In the genomic region with DNA sequence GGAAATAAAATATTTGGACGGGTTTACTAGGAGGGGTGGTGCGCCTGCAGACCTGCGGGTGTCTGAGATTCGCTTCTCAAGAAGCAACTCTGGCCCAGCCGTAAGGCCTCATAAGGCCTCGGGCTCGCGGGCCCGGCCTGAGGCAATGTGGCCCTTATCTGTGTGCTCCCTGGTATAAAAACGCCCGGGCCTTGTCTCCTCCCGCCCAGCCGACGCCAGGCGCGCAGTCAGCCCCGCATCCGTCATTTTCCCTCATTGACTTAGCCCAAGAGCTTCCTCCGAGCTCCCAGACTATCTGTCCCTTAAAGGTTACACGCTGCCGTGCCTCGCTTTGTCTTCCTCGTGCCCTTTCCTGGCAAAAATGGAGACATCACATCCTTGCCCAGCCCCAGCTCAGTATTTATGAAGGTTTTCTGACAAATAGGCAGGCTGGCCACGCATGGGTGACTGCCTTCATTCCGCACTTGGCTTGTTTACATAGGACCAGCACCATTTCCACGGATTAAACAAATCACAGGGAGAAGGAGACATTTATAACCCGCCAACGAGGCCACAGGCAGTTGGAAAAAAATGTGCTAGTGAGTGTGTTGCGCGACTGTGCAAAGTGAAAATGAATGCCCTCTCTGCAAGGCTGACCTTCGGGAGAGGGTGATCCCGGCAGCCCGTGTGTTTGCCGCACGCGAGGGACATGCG, we compare ENCODE assay signal across 8 cellular contexts.
DNase-seq lines count a peak whose midpoint lies in the region; ATAC-seq, FAIRE-seq and TF ChIP-seq lines count a peak whose summit lies in the region.
"Had no signal": no experiment of that assay in that cellular context is flagged by ENCODE, and none has a peak within 500 bp of the region (broad histone marks: within the 10 kb centered on the region; RNA-seq: fewer than 3 reads in every experiment).

No MANE protein-coding gene starts in this region.

- H3K9me3 ChIP-seq in ascending aorta = no peaks in the 10 kb centered on the region
- no peaks in the 10 kb centered on the region for H3K9me3 ChIP-seq in kidney (ENCODE audit: control insufficient read depth in 1 of 2, low read length in 2 of 2)

- DNase-seq in HFFc6 = no peak
- no peak for DNase-seq in ascending aorta (ENCODE audit: low spot score in 2 of 2)
- DNase-seq in kidney = no peak
- no peak for DNase-seq in stimulated activated effector memory CD8-positive, alpha-beta T cell treated with anti-CD3 and anti-CD28 coated beads, Interleukin-12 subunit alpha, Interleukin-12 subunit beta, amount 100 ng/mL, for 72 hours (ENCODE audit: low spot score in 2 of 2)
- no peak for DNase-seq in stimulated activated CD8-positive, alpha-beta memory T cell treated with anti-CD3 and anti-CD28 coated beads, Interleukin-4, amount 100 ng/mL, for 48 hours

- no peak for FAIRE-seq in kidney (lab: Jason Lieb, UNC)

- peak overlapping the region in 1 of 2 donors; percentile 15 for H3K9ac ChIP-seq in kidney (ENCODE audit: low read length in 2 of 2)

- H3K27ac ChIP-seq in ascending aorta (no peak overlapping the region), kidney (ENCODE audit: low read depth in 2 of 2, low read length in 2 of 2) (no peak overlapping the region)

- H3K36me3 Mint-ChIP-seq in HFFc6 (ENCODE audit: low read depth) = no peaks in the 10 kb centered on the region; the same call in 1 of the 2 replicates
- no peaks in the 10 kb centered on the region for H3K36me3 Mint-ChIP-seq in stimulated activated effector memory CD8-positive, alpha-beta T cell treated with anti-CD3 and anti-CD28 coated beads, Interleukin-12 subunit alpha, Interleukin-12 subunit beta, amount 100 ng/mL, for 72 hours

- TF ChIP-seq CTCF in HFFc6 (IDR thresholded peaks at IDR 0.05) (no peak), ascending aorta (IDR thresholded peaks at IDR 0.05) (no peak), kidney (IDR thresholded peaks at IDR 0.05; ENCODE audit: borderline replicate concordance, extremely low read depth, insufficient read depth) (no peak)

- H3K4me1 ChIP-seq in ascending aorta = peaks cover 0 to 3% of the 10 kb centered on the region in 2 donors
- peaks cover 4 to 6% of the 10 kb centered on the region in 2 donors for H3K4me1 ChIP-seq in kidney (ENCODE audit: control insufficient read depth in 1 of 2, insufficient read depth in 1 of 2, low read depth in 1 of 2, low read length in 2 of 2)

- ATAC-seq in stimulated activated effector memory CD8-positive, alpha-beta T cell treated with anti-CD3 and anti-CD28 coated beads, Interleukin-12 subunit alpha, Interleukin-12 subunit beta, amount 100 ng/mL, for 72 hours = no peak
- ATAC-seq in GM18498 (IDR thresholded peaks at IDR 0.05; ENCODE audit: unreplicated experiment) (no peak), HG03159 (IDR thresholded peaks at IDR 0.05; ENCODE audit: unreplicated experiment) (no peak)
- ATAC-seq: HCT116 had no signal

- no peaks in the 10 kb centered on the region for H3K9me3 Mint-ChIP-seq in HFFc6
- no peaks in the 10 kb centered on the region for H3K9me3 Mint-ChIP-seq in stimulated activated effector memory CD8-positive, alpha-beta T cell treated with anti-CD3 and anti-CD28 coated beads, Interleukin-12 subunit alpha, Interleukin-12 subunit beta, amount 100 ng/mL, for 72 hours

- H3K4me3 ChIP-seq in ascending aorta (peak overlapping the region; percentile 66 to 83), kidney (ENCODE audit: low read length in 2 of 2) (peak overlapping the region; percentile 73 to 83)

- H3K36me3 ChIP-seq in ascending aorta = no peaks in the 10 kb centered on the region
- no peaks in the 10 kb centered on the region for H3K36me3 ChIP-seq in kidney (ENCODE audit: control insufficient read depth in 1 of 2, insufficient read depth in 2 of 2, low read length in 2 of 2)

- H3K4me3 Mint-ChIP-seq in HFFc6 = peak overlapping the region; percentile 79; the same call in 1 of the 2 replicates
- peak overlapping the region; percentile 74 for H3K4me3 Mint-ChIP-seq in stimulated activated effector memory CD8-positive, alpha-beta T cell treated with anti-CD3 and anti-CD28 coated beads, Interleukin-12 subunit alpha, Interleukin-12 subunit beta, amount 100 ng/mL, for 72 hours

- H3K27ac Mint-ChIP-seq in HFFc6 = no peak overlapping the region
- no peak overlapping the region for H3K27ac Mint-ChIP-seq in stimulated activated effector memory CD8-positive, alpha-beta T cell treated with anti-CD3 and anti-CD28 coated beads, Interleukin-12 subunit alpha, Interleukin-12 subunit beta, amount 100 ng/mL, for 72 hours

- H3K27me3 ChIP-seq in ascending aorta = no peaks in the 10 kb centered on the region

- peaks cover 28% of the 10 kb centered on the region for H3K27me3 Mint-ChIP-seq in HFFc6 (ENCODE audit: insufficient read depth)

- H3K4me1 Mint-ChIP-seq in HFFc6 (ENCODE audit: low read depth) = peaks cover 20% of the 10 kb centered on the region
- H3K4me1 Mint-ChIP-seq in stimulated activated effector memory CD8-positive, alpha-beta T cell treated with anti-CD3 and anti-CD28 coated beads, Interleukin-12 subunit alpha, Interleukin-12 subunit beta, amount 100 ng/mL, for 72 hours = peaks cover 18% of the 10 kb centered on the region

- intact Hi-C loops in ascending aorta (cut with DNase I) = loop anchor here (5.0 kb wide), 1 partner anchor 73 kb away; a partner anchor contains a TSS
- intact Hi-C loops in kidney (cut with DNase I) = no loop called here
